10 cellular contexts compared by ENCODE assay signal in the genomic region with DNA sequence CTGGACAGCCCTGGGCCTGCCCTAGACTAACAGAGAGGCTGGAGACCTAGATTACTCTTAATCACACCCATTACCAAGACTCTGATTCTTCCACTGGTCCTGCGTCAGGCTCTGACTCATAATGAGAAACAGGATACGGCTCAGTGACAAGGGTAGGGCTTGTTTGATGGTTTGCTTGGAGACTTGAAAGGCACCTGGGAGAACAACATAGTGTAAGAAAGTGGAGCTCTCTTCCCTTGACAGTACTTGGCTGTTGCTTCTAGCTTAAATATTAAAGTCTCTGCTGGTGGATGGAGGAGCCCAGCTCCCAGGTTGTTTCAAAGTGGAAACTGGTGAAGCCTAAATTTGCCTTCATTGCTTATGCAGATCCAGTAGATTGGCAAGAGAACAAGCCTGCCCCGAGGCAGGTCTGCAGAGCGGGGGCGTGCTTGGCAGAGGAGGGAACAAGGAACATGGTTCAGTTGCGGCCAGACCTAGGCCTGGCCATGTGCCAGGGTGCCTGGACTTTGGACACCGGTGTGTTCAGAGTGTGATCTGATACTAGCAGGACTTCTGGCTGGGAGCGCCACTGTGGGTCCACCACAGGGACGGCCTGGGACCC.
A peak's percentile ranks its signal among the peaks of the same experiment; 100 is the strongest.
DNase-seq lines count a peak whose midpoint lies in the region; ATAC-seq lines count a peak whose summit lies in the region.
"Had no signal": no experiment of that assay in that cellular context is flagged by ENCODE, and none has a peak within 500 bp of the region (broad histone marks: within the 10 kb centered on the region; RNA-seq: fewer than 3 reads in every experiment).

No MANE protein-coding gene starts in this region.

- no peak overlapping the region for H3K4me3 ChIP-seq in MG63

- peaks cover 14% of the 10 kb centered on the region for H3K9me3 ChIP-seq in MG63

- ATAC-seq in HG03565 (IDR thresholded peaks at IDR 0.05; ENCODE audit: unreplicated experiment) (no peak), HG03439 (IDR thresholded peaks at IDR 0.05; ENCODE audit: unreplicated experiment) (no peak), HG03175 (IDR thresholded peaks at IDR 0.05; ENCODE audit: unreplicated experiment) (no peak)

- no peaks in the 10 kb centered on the region for H3K36me3 ChIP-seq in MG63

- peak; percentile 95 for DNase-seq in Caki2 (ENCODE audit: low read depth)
- DNase-seq in MG63, result peak; percentile 76
- DNase-seq in amniotic stem cell (lab: John Stamatoyannopoulos, UW), result peak; percentile 12
- DNase-seq in kidney tubule cell (ENCODE audit: low spot score), result peak; percentile 98
- no peak for DNase-seq in NCI-H2081 treated with DMSO at 0.1 percent for 48 hours (lab: John Stamatoyannopoulos, UW)
- DNase-seq: amygdala, NCI-H1105 treated with DMSO at 0.1 percent for 48 hours had no signal

- in situ Hi-C loops in Caki2 (cut with HindIII; ENCODE audit: low pct_unique_long_range_greater_than_20kb, low sequenced_read_pairs), result no loop called here

- H3K27me3 ChIP-seq in MG63, result no peaks in the 10 kb centered on the region
